ENCODE assay signal across 8 cellular contexts in genomic region chr12:2853626-2854025, GRCh38. TPM values are rescaled to one million over a fixed set of nuclear protein-coding genes. Genes with fewer than 3 reads are reported as not detected.
DNase-seq lines count a peak whose midpoint lies in the region; ATAC-seq and TF ChIP-seq lines count a peak whose summit lies in the region.

No MANE protein-coding gene starts in this region.

- peak; percentile 86 for DNase-seq in 8988T
- DNase-seq in NCI-H460 (ENCODE audit: extremely low read depth, low read depth), result peak; percentile 56
- DNase-seq in activated CD8-positive, alpha-beta memory T cell treated with anti-CD3 and anti-CD28 coated beads, Interleukin-2, amount 50 U/mL, for 4 hours, result peak; percentile 46
- DNase-seq in erythroblast (lab: John Stamatoyannopoulos, UW), result peak; percentile 58 to 79
- DNase-seq in mucosa of descending colon, result peak; percentile 72 to 84 (median 80)
- DNase-seq in superior temporal gyrus (ENCODE audit: extremely low spot score), result peak; percentile 85
- no peak for DNase-seq in GM19238 (ENCODE audit: insufficient read length, low spot score)

- no peak overlapping the region for H3K4me3 ChIP-seq in mucosa of descending colon

- TF ChIP-seq POLR2A in erythroblast (IDR thresholded peaks at IDR 0.05; ENCODE audit: low read length), result no peak

- H3K9me3 ChIP-seq in mucosa of descending colon, result no peaks in the 10 kb centered on the region

- peak; percentile 66 for ATAC-seq in mucosa of descending colon

- no peaks in the 10 kb centered on the region for H3K36me3 ChIP-seq in mucosa of descending colon (ENCODE audit: low read depth)

- intact Hi-C loops in mucosa of descending colon (cut with DNase I, micrococcal nuclease), result no loop called here

- H3K4me1 ChIP-seq in mucosa of descending colon (ENCODE audit: low read depth), result peaks cover 21% of the 10 kb centered on the region

- TF ChIP-seq CTCF in GM12873 (IDR thresholded peaks at IDR 0.05; ENCODE audit: insufficient read depth, low read depth, low read length, missing control alignments) (peak; percentile 87), mucosa of descending colon (IDR thresholded peaks at IDR 0.05) (peak; percentile 57)

RNA-seq across cellular contexts. Expression of gene TEX52, which starts 3.2 kb away (rescaled TPM):
- not detected in 2 replicates for total RNA-seq in NCI-H460 (2014; rRNA removed; shearing (Covaris generic))
- polyA plus RNA-seq in NCI-H460 (2014; cell fraction: nucleus; rRNA removed), result not detected in 2 replicates
- not detected for total RNA-seq in mucosa of descending colon

RNA-seq across cellular contexts. Expression of gene NRIP2, which starts 18.8 kb away (rescaled TPM):
- total RNA-seq in NCI-H460 (2014; rRNA removed; shearing (Covaris generic)), result not detected in 2 replicates
- polyA plus RNA-seq in NCI-H460 (2014; cell fraction: nucleus; rRNA removed), result not detected in 2 replicates
- total RNA-seq in mucosa of descending colon, result 1 to 10 TPM in 1 of 3 donors, under 1 TPM in 2; 0.64 to 2.2 (median 0.96) TPM

RNA-seq across cellular contexts. Expression of gene FOXM1, which starts 23.3 kb away (rescaled TPM):
- total RNA-seq in NCI-H460 (2014; rRNA removed; shearing (Covaris generic)), result 23.8 and 28.1 TPM in 2 replicates
- 20.2 and 24.4 TPM in 2 replicates for polyA plus RNA-seq in NCI-H460 (2014; cell fraction: nucleus; rRNA removed)
- total RNA-seq in mucosa of descending colon, result 10 to 100 TPM in 1 of 3 donors, 1 to 10 TPM in 2; 6.3 to 30.0 (median 7.7) TPM

RNA-seq across cellular contexts. Expression of gene RHNO1, which starts 23.4 kb away (rescaled TPM):
- 39.5 and 41.2 TPM in 2 replicates for total RNA-seq in NCI-H460 (2014; rRNA removed; shearing (Covaris generic))
- polyA plus RNA-seq in NCI-H460 (2014; cell fraction: nucleus; rRNA removed), result 20.7 and 21.5 TPM in 2 replicates
- total RNA-seq in mucosa of descending colon, result 10 to 100 TPM in 2 of 3 donors, 1 to 10 TPM in 1; 8.7 to 20.1 (median 15.5) TPM

RNA-seq across cellular contexts. Expression of gene TULP3, which starts 37.1 kb away (rescaled TPM):
- total RNA-seq in NCI-H460 (2014; rRNA removed; shearing (Covaris generic)), result 15.2 and 17.6 TPM in 2 replicates
- 7.8 and 11.0 TPM in 2 replicates for polyA plus RNA-seq in NCI-H460 (2014; cell fraction: nucleus; rRNA removed)
- total RNA-seq in mucosa of descending colon, result 10 to 100 TPM in 1 of 3 donors, 1 to 10 TPM in 2; 7.9 to 18.2 (median 8.2) TPM
